Comparison of ENCODE assay signal across 19 cellular contexts in the genomic region with DNA sequence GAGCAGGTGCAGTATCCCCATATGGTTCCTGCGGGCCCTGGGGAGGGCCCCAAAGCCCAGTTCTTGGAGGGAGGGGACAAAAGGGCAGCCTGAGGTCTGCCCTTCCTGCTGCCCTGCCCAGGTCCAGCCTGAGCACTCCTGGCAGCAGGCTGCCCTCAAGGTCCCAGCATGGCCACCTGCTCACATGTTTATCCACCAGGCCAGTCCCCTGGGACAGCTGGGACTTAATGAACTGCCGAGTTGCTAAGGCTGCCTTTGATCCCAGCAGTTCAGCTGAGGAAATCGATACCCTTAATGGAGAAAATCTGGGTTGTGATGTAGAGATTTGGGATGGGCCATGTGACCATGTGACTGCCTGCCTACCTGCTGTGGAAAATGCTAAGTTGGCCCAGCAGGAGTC.
A peak's percentile ranks its signal among the peaks of the same experiment; 100 is the strongest.
DNase-seq lines count a peak whose midpoint lies in the region; ATAC-seq and TF ChIP-seq lines count a peak whose summit lies in the region.
"Had no signal": no experiment of that assay in that cellular context is flagged by ENCODE, and none has a peak within 500 bp of the region (broad histone marks: within the 10 kb centered on the region; RNA-seq: fewer than 3 reads in every experiment).

No MANE protein-coding gene starts in this region.

- H3K27ac ChIP-seq in BLaER1, result peak overlapping the region; percentile 8; the same call in 1 of the 2 replicates
- no peak overlapping the region for H3K27ac ChIP-seq in HEK293 (ENCODE audit: extremely low read depth, low read depth, low read length)
- peak overlapping the region; percentile 31 for H3K27ac ChIP-seq in layer of hippocampus (ENCODE audit: low read depth, low read length)
- no peak overlapping the region for H3K27ac ChIP-seq in left ventricle myocardium inferior (replicated peaks)
- H3K27ac ChIP-seq: coronary artery, esophagus squamous epithelium, SK-N-MC, thyroid gland had no signal

- ATAC-seq in HG03432 (IDR thresholded peaks at IDR 0.05; ENCODE audit: unreplicated experiment), result no peak
- no peak for ATAC-seq in HG02852 (IDR thresholded peaks at IDR 0.05; ENCODE audit: unreplicated experiment)
- ATAC-seq: activated CD8-positive, alpha-beta T cell treated with anti-CD3 and anti-CD28 coated beads for 36 hours had no signal

- no peaks in the 10 kb centered on the region for H4K20me1 ChIP-seq in BLaER1

- no peak overlapping the region for H3K4me2 ChIP-seq in BLaER1

- H3K9me3 ChIP-seq in BLaER1 (no peaks in the 10 kb centered on the region), HEK293 (ENCODE audit: control insufficient read depth, insufficient read depth, low read depth, low read length) (no peaks in the 10 kb centered on the region), left ventricle myocardium inferior (replicated peaks) (no peaks in the 10 kb centered on the region)
- H3K9me3 ChIP-seq: esophagus squamous epithelium, thyroid gland had no signal

- intact Hi-C loops in left ventricle myocardium inferior (cut with micrococcal nuclease), result no loop called here

- DNase-seq in NCI-H69 (lab: John Stamatoyannopoulos, UW) (peak; percentile 93), NCI-H1436 (lab: John Stamatoyannopoulos, UW) (no peak), left ventricle myocardium inferior (no peak)
- DNase-seq: activated B cell treated with CpG ODN at 0.5 μM for 24 hours; activated CD8-positive, alpha-beta T cell treated with anti-CD3 and anti-CD28 coated beads for 36 hours; activated gamma-delta T cell treated with Interleukin-2 at 50 U/mL for 16 hours; CD4-positive, alpha-beta memory T cell; endodermal cell; esophagus squamous epithelium; NCI-H1105; stimulated activated naive CD4-positive, alpha-beta T cell; thyroid gland had no signal

- H3K36me3 ChIP-seq in BLaER1 (no peaks in the 10 kb centered on the region), HEK293 (ENCODE audit: control insufficient read depth in 2 of 2, insufficient read depth in 1 of 2, low read length in 2 of 2) (no peaks in the 10 kb centered on the region), left ventricle myocardium inferior (no peaks in the 10 kb centered on the region)
- H3K36me3 ChIP-seq: esophagus squamous epithelium, thyroid gland had no signal

- TF ChIP-seq CTCF in HEK293 (tag by site-specific recombination; IDR thresholded peaks at IDR 0.05), result no peak
- no peak for TF ChIP-seq CTCF in left ventricle myocardium inferior (IDR thresholded peaks at IDR 0.05; ENCODE audit: borderline replicate concordance)

- H3K27me3 ChIP-seq in BLaER1, result no peaks in the 10 kb centered on the region
- no peaks in the 10 kb centered on the region for H3K27me3 ChIP-seq in layer of hippocampus (ENCODE audit: control insufficient read depth, insufficient read depth, low read length)
- peaks cover 25% of the 10 kb centered on the region for H3K27me3 ChIP-seq in left ventricle myocardium inferior (ENCODE audit: low read depth)
- H3K27me3 ChIP-seq: esophagus squamous epithelium, thyroid gland had no signal

- POLR2A ChIA-PET in HEK293 (lab: Yijun Ruan, JAX), result no interaction called here

- H3K9ac ChIP-seq in BLaER1, result no peak overlapping the region

- H3K4me3 ChIP-seq in BLaER1, result no peak overlapping the region
- H3K4me3 ChIP-seq in HEK293 (ENCODE audit: low read depth, low read length), result no peak overlapping the region
- H3K4me3 ChIP-seq in left ventricle myocardium inferior, result no peak overlapping the region
- H3K4me3 ChIP-seq: coronary artery, esophagus squamous epithelium, SK-N-MC, thyroid gland had no signal

- H3K4me1 ChIP-seq in BLaER1 (peaks cover 35% of the 10 kb centered on the region), HEK293 (ENCODE audit: control insufficient read depth, insufficient read depth, low read length) (no peaks in the 10 kb centered on the region), left ventricle myocardium inferior (peaks cover 20% of the 10 kb centered on the region)
- H3K4me1 ChIP-seq: thyroid gland had no signal

- CTCF ChIA-PET in HEK293 (lab: Yijun Ruan, JAX), result interaction anchor here (0.7 kb wide), 1 partner anchor 21 kb away, joined by 4 read pairs; no protein-coding TSS in a partner anchor

TF ChIP-seq in HEK293, 187 proteins besides CTCF, POLR2A, EP300 and RAD21:
- TF ChIP-seq ZIC2 (tag by site-specific recombination; IDR thresholded peaks at IDR 0.05) (peak; percentile 78), TCF7L2 (IDR thresholded peaks at IDR 0.05; ENCODE audit: borderline replicate concordance, low read depth, low read length) (peak; percentile 45; the same call in 1 of the 2 replicates), ZNF473 (tag by site-specific recombination; IDR thresholded peaks at IDR 0.05) (no peak)

Comparison
In these comparisons a context has a peak if more than half of its experiments do, and no peak if none do; other contexts are left out.
1. H3K27ac ChIP-seq: peak in BLaER1 (single experiment) and layer of hippocampus (single experiment); none in HEK293 (single experiment) and left ventricle myocardium inferior (single experiment).